ENCODE assay signal across 8 cellular contexts in the genomic region with DNA sequence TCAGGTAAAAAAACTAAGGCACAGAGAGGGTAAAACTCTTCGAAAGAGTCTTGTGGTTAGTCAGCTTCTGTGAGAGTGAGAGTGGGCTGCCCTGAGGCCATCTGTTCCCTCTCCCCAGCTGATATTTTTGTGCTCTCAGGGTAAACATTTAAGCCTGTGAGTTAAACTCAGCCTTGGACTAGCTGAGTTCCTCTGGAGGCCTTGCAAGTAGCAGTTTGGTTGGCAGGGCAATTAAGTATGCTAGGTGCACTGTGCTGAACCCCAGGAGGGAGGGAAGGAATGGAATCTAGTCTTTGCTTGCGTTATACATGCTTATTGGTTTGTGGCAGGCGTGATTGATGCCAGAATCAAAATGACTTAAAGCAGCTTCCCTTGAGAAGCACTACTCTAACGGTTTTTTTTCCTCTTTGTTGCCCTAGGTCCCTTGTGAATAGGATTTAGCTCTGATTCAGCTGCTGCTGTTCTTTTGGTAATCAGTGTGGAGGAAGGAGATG.
DNase-seq lines count a peak whose midpoint lies in the region; ATAC-seq and TF ChIP-seq lines count a peak whose summit lies in the region.

No MANE protein-coding gene starts in this region.

- ATAC-seq in GM19351 (IDR thresholded peaks at IDR 0.05; ENCODE audit: unreplicated experiment) (peak; percentile 64), HG03159 (IDR thresholded peaks at IDR 0.05; ENCODE audit: unreplicated experiment) (peak; percentile 61)

- TF ChIP-seq EP300 in suprapubic skin (IDR thresholded peaks at IDR 0.05): no peak

- DNase-seq in BE2C (peak; percentile 41), astrocyte of the hippocampus (ENCODE audit: low read depth, low spot score) (peak; percentile 91), DMS114 treated with DMSO at 0.1 percent for 48 hours (lab: John Stamatoyannopoulos, UW; ENCODE audit: unreplicated experiment) (no peak), suprapubic skin (ENCODE audit: low spot score in 2 of 2) (no peak), inferior parietal cortex (ENCODE audit: extremely low spot score) (no peak)
- DNase-seq in activated CD4-positive, alpha-beta memory T cell treated with anti-CD3 and anti-CD28 coated beads for 36 hours: no peak

- H3K4me1 Mint-ChIP-seq in activated CD4-positive, alpha-beta memory T cell treated with anti-CD3 and anti-CD28 coated beads for 36 hours (ENCODE audit: low read depth): peaks cover 10% of the 10 kb centered on the region

- no peak overlapping the region for H3K27ac ChIP-seq in suprapubic skin

- CTCF ChIA-PET in activated CD4-positive, alpha-beta memory T cell treated with anti-CD3 and anti-CD28 coated beads for 36 hours (lab: Charles Lee): no interaction called here

- H3K9me3 ChIP-seq in BE2C (no peaks in the 10 kb centered on the region), suprapubic skin (no peaks in the 10 kb centered on the region)

- H3K4me3 Mint-ChIP-seq in activated CD4-positive, alpha-beta memory T cell treated with anti-CD3 and anti-CD28 coated beads for 36 hours: no peak overlapping the region

- WGBS in suprapubic skin: 47% methylated on average over 4 of the region's 4 CpGs

- no peaks in the 10 kb centered on the region for H3K36me3 Mint-ChIP-seq in activated CD4-positive, alpha-beta memory T cell treated with anti-CD3 and anti-CD28 coated beads for 36 hours

- H3K27me3 Mint-ChIP-seq in activated CD4-positive, alpha-beta memory T cell treated with anti-CD3 and anti-CD28 coated beads for 36 hours: peaks cover 9% of the 10 kb centered on the region

- no peak for TF ChIP-seq CTCF in BE2C (IDR thresholded peaks at IDR 0.05; ENCODE audit: low read depth, low read length)
- TF ChIP-seq CTCF in suprapubic skin (IDR thresholded peaks at IDR 0.05): no peak

- no peaks in the 10 kb centered on the region for H3K36me3 ChIP-seq in BE2C
- H3K36me3 ChIP-seq in suprapubic skin: no peaks in the 10 kb centered on the region

- intact Hi-C loops in activated CD4-positive, alpha-beta memory T cell treated with anti-CD3 and anti-CD28 coated beads for 36 hours (cut with micrococcal nuclease): no loop called here

- POLR2A ChIA-PET in activated CD4-positive, alpha-beta memory T cell treated with anti-CD3 and anti-CD28 coated beads for 36 hours (lab: Charles Lee): no interaction called here

- no peak overlapping the region for H3K27ac Mint-ChIP-seq in activated CD4-positive, alpha-beta memory T cell treated with anti-CD3 and anti-CD28 coated beads for 36 hours

- H3K27me3 ChIP-seq in BE2C (no peaks in the 10 kb centered on the region; the same call in 1 of the 2 replicates), suprapubic skin (no peaks in the 10 kb centered on the region)

- TF ChIP-seq POLR2A in suprapubic skin (IDR thresholded peaks at IDR 0.05): no peak

- no peaks in the 10 kb centered on the region for H3K9me3 Mint-ChIP-seq in activated CD4-positive, alpha-beta memory T cell treated with anti-CD3 and anti-CD28 coated beads for 36 hours

- H3K4me1 ChIP-seq in BE2C (peaks cover 48% of the 10 kb centered on the region), suprapubic skin (peaks cover 30% of the 10 kb centered on the region)

- H3K4me3 ChIP-seq in BE2C (ENCODE audit: low read depth, low read length): no peak overlapping the region
- H3K4me3 ChIP-seq in suprapubic skin: no peak overlapping the region

Comparison
In these comparisons a context has a peak if more than half of its experiments do, and no peak if none do; other contexts are left out.
1. DNase-seq: peak in BE2C (single experiment) and astrocyte of the hippocampus (single experiment); none in DMS114 treated with DMSO at 0.1 percent for 48 hours (single experiment), suprapubic skin (0 of 2), inferior parietal cortex (single experiment) and activated CD4-positive, alpha-beta memory T cell treated with anti-CD3 and anti-CD28 coated beads for 36 hours (single experiment).